In genomic region chr10:58101682-58102081, GRCh38 we compare ENCODE assay signal across 29 cellular contexts.
"Had no signal": no experiment of that assay in that cellular context is flagged by ENCODE, and none has a peak within 500 bp of the region (broad histone marks: within the 10 kb centered on the region; RNA-seq: fewer than 3 reads in every experiment).

No MANE protein-coding gene starts in this region.

- H3K4me1 Mint-ChIP-seq: stimulated activated effector memory CD8-positive, alpha-beta T cell treated with anti-CD3 and anti-CD28 coated beads, Interleukin-12 subunit alpha, Interleukin-12 subunit beta, amount 100 ng/mL, for 72 hours; stimulated activated memory B cell treated with anti-CD40 and anti-IgM and Interleukin-4, amounts not matched to agents 10 μg/mL and 1 μg/mL and 100 μg/mL, for 72 hours; stimulated activated naive B cell treated with anti-CD40 and anti-IgM and Interleukin-4, amounts not matched to agents 10 μg/mL and 1 μg/mL and 100 μg/mL, for 72 hours; stimulated activated naive CD8-positive, alpha-beta T cell treated with anti-CD3 and anti-CD28 coated beads, Interleukin-15, amount 100 ng/mL, for 72 hours had no signal

- H3K9me3 ChIP-seq: suprapubic skin, testis, thoracic aorta, thyroid gland, tibial artery, tibial nerve, transverse colon, upper lobe of left lung, upper lobe of right lung, uterus, vagina had no signal

- H3K27ac ChIP-seq: stomach, suprapubic skin, testis, thoracic aorta, thyroid gland, tibial artery, tibial nerve, transverse colon, upper lobe of left lung, upper lobe of right lung, uterus, vagina had no signal

- H3K4me3 ChIP-seq: stomach, suprapubic skin, testis, thoracic aorta, thyroid gland, tibial artery, tibial nerve, transverse colon, upper lobe of left lung, upper lobe of right lung, uterus, vagina had no signal

- ATAC-seq: stimulated activated effector memory CD8-positive, alpha-beta T cell treated with anti-CD3 and anti-CD28 coated beads, Interleukin-12 subunit alpha, Interleukin-12 subunit beta, amount 100 ng/mL, for 72 hours; stimulated activated memory B cell treated with anti-CD40 and anti-IgM and Interleukin-4, amounts not matched to agents 10 μg/mL and 1 μg/mL and 100 μg/mL, for 72 hours; stimulated activated naive B cell treated with anti-CD40 and anti-IgM and Interleukin-4, amounts not matched to agents 10 μg/mL and 1 μg/mL and 100 μg/mL, for 72 hours; stimulated activated naive CD8-positive, alpha-beta T cell treated with anti-CD3 and anti-CD28 coated beads, Interleukin-15, amount 100 ng/mL, for 72 hours; stimulated activated naive CD8-positive, alpha-beta T cell treated with anti-CD3 and anti-CD28 coated beads, Interleukin-15, Interleukin-2, amounts not matched to agents 100 U/mL and 50 U/mL, for 24 hours; upper lobe of right lung had no signal

- H3K36me3 Mint-ChIP-seq: stimulated activated effector memory CD8-positive, alpha-beta T cell treated with anti-CD3 and anti-CD28 coated beads, Interleukin-12 subunit alpha, Interleukin-12 subunit beta, amount 100 ng/mL, for 72 hours; stimulated activated memory B cell treated with anti-CD40 and anti-IgM and Interleukin-4, amounts not matched to agents 10 μg/mL and 1 μg/mL and 100 μg/mL, for 72 hours; stimulated activated naive B cell treated with anti-CD40 and anti-IgM and Interleukin-4, amounts not matched to agents 10 μg/mL and 1 μg/mL and 100 μg/mL, for 72 hours; type B pancreatic cell had no signal

- H3K27me3 ChIP-seq: stomach, suprapubic skin, testis, thyroid gland, tibial artery, tibial nerve, transverse colon, upper lobe of left lung, upper lobe of right lung, uterus, vagina had no signal

- FAIRE-seq: urothelium cell line had no signal

- H3K27me3 Mint-ChIP-seq: stimulated activated naive CD8-positive, alpha-beta T cell treated with anti-CD3 and anti-CD28 coated beads, Interleukin-15, Interleukin-2, amounts not matched to agents 100 ng/mL and 50 ng/mL, for 24 hours; type B pancreatic cell had no signal

- H3K4me1 ChIP-seq: stomach, suprapubic skin, testis, transverse colon, upper lobe of left lung, upper lobe of right lung, uterus, vagina had no signal

- H3K27ac Mint-ChIP-seq: stimulated activated effector memory CD8-positive, alpha-beta T cell treated with anti-CD3 and anti-CD28 coated beads, Interleukin-12 subunit alpha, Interleukin-12 subunit beta, amount 100 ng/mL, for 72 hours; stimulated activated memory B cell treated with anti-CD40 and anti-IgM and Interleukin-4, amounts not matched to agents 10 μg/mL and 1 μg/mL and 100 μg/mL, for 72 hours; stimulated activated naive B cell treated with anti-CD40 and anti-IgM and Interleukin-4, amounts not matched to agents 10 μg/mL and 1 μg/mL and 100 μg/mL, for 72 hours; stimulated activated naive CD8-positive, alpha-beta T cell treated with anti-CD3 and anti-CD28 coated beads, Interleukin-15, amount 100 ng/mL, for 72 hours; stimulated activated naive CD8-positive, alpha-beta T cell treated with anti-CD3 and anti-CD28 coated beads, Interleukin-15, Interleukin-2, amounts not matched to agents 100 ng/mL and 50 ng/mL, for 24 hours; type B pancreatic cell had no signal

- H3K36me3 ChIP-seq: stomach, suprapubic skin, thoracic aorta, thyroid gland, tibial artery, tibial nerve, transverse colon, upper lobe of left lung, upper lobe of right lung, uterus, vagina had no signal

- H3K9me3 Mint-ChIP-seq: stimulated activated effector memory CD8-positive, alpha-beta T cell treated with anti-CD3 and anti-CD28 coated beads, Interleukin-12 subunit alpha, Interleukin-12 subunit beta, amount 100 ng/mL, for 72 hours; stimulated activated naive CD8-positive, alpha-beta T cell treated with anti-CD3 and anti-CD28 coated beads, Interleukin-15, Interleukin-2, amounts not matched to agents 100 ng/mL and 50 ng/mL, for 24 hours; type B pancreatic cell had no signal

- H3K4me3 Mint-ChIP-seq: stimulated activated effector memory CD8-positive, alpha-beta T cell treated with anti-CD3 and anti-CD28 coated beads, Interleukin-12 subunit alpha, Interleukin-12 subunit beta, amount 100 ng/mL, for 72 hours; stimulated activated memory B cell treated with anti-CD40 and anti-IgM and Interleukin-4, amounts not matched to agents 10 μg/mL and 1 μg/mL and 100 μg/mL, for 72 hours; stimulated activated naive B cell treated with anti-CD40 and anti-IgM and Interleukin-4, amounts not matched to agents 10 μg/mL and 1 μg/mL and 100 μg/mL, for 72 hours; stimulated activated naive CD8-positive, alpha-beta T cell treated with anti-CD3 and anti-CD28 coated beads, Interleukin-15, amount 100 ng/mL, for 72 hours; stimulated activated naive CD8-positive, alpha-beta T cell treated with anti-CD3 and anti-CD28 coated beads, Interleukin-15, Interleukin-2, amounts not matched to agents 100 ng/mL and 50 ng/mL, for 24 hours; type B pancreatic cell had no signal

- DNase-seq: stimulated activated CD4-positive, alpha-beta T cell treated with anti-CD3 and anti-CD28 coated beads, Interleukin-2, amount 100 ng/mL, for 48 hours; stimulated activated CD4-positive, alpha-beta T cell treated with anti-CD3 and anti-CD28 coated beads, Interleukin-4, amount 100 ng/mL, for 1 hour; stimulated activated CD4-positive, alpha-beta T cell treated with anti-CD3 and anti-CD28 coated beads, Interleukin-4, amount 100 ng/mL, for 24 hours; stimulated activated CD4-positive, alpha-beta T cell treated with anti-CD3 and anti-CD28 coated beads, Interleukin-4, amount 100 ng/mL, for 4 hours; stimulated activated CD8-positive, alpha-beta memory T cell treated with anti-CD3 and anti-CD28 coated beads, Interleukin-4, amount 100 ng/mL, for 48 hours; stimulated activated naive B cell treated with anti-CD40 and anti-IgM and Interleukin-4, amounts not matched to agents 10 μg/mL and 1 μg/mL and 100 μg/mL, for 72 hours; stimulated activated naive CD4-positive, alpha-beta T cell; stimulated activated naive CD4-positive, alpha-beta T cell treated with Interleukin-2 at 50 U/mL for 16 hours; stimulated activated naive CD8-positive, alpha-beta T cell treated with anti-CD3 and anti-CD28 coated beads, Interleukin-15, amount 100 ng/mL, for 72 hours; stimulated activated naive CD8-positive, alpha-beta T cell treated with anti-CD3 and anti-CD28 coated beads, Interleukin-15, Interleukin-2, amounts not matched to agents 100 U/mL and 50 U/mL, for 24 hours; stomach; substantia nigra; testis; thyroid gland; tibial artery; transverse colon; trophoblast cell; upper lobe of left lung; upper lobe of right lung; uterus had no signal
